In genomic region chr5:135272311-135272805, GRCh38 we compare ENCODE assay signal across 1 cellular context.
TF ChIP-seq lines count a peak whose summit lies in the region.

No MANE protein-coding gene starts in this region.

TF ChIP-seq in K562, 482 proteins besides CTCF, POLR2A, EP300 and RAD21 (continued from another document):
- TF ChIP-seq, protein P1, sequence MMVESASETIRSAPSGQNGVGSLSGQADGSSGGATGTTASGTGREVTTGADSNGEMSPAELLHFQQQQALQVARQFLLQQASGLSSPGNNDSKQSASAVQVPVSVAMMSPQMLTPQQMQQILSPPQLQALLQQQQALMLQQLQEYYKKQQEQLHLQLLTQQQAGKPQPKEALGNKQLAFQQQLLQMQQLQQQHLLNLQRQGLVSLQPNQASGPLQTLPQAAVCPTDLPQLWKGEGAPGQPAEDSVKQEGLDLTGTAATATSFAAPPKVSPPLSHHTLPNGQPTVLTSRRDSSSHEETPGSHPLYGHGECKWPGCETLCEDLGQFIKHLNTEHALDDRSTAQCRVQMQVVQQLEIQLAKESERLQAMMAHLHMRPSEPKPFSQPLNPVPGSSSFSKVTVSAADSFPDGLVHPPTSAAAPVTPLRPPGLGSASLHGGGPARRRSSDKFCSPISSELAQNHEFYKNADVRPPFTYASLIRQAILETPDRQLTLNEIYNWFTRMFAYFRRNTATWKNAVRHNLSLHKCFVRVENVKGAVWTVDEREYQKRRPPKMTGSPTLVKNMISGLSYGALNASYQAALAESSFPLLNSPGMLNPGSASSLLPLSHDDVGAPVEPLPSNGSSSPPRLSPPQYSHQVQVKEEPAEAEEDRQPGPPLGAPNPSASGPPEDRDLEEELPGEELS (CRISPR knock-in tag; IDR thresholded peaks at IDR 0.05; ENCODE audit: borderline replicate concordance): no peak
- TF ChIP-seq CBX3 (IDR thresholded peaks at IDR 0.05; ENCODE audit: borderline replicate concordance in 1 of 2, low read length in 2 of 2) (no peak), HOMEZ (CRISPR knock-in tag; IDR thresholded peaks at IDR 0.05) (no peak), IFI16 (CRISPR knock-in tag; IDR thresholded peaks at IDR 0.05) (no peak), DMBX1 (CRISPR knock-in tag; IDR thresholded peaks at IDR 0.05; ENCODE audit: borderline replicate concordance) (no peak), ZNF407 (IDR thresholded peaks at IDR 0.05; ENCODE audit: low read depth) (no peak), BHLHE40 (IDR thresholded peaks at IDR 0.05; ENCODE audit: low read length) (no peak), NFATC3 (IDR thresholded peaks at IDR 0.05) (peak; percentile 91; the same call in 1 of the 2 replicates), ZNF445 (CRISPR knock-in tag; IDR thresholded peaks at IDR 0.05; ENCODE audit: low read depth) (no peak), ZC3H8 (IDR thresholded peaks at IDR 0.05) (no peak), ZNF695 (CRISPR knock-in tag; IDR thresholded peaks at IDR 0.05) (no peak), PCBP2 (IDR thresholded peaks at IDR 0.05; ENCODE audit: low read depth, low read length, poor library complexity, severe bottlenecking) (no peak), L3MBTL2 (IDR thresholded peaks at IDR 0.05) (peak; percentile 8; the same call in 1 of the 2 replicates), POLR2G (IDR thresholded peaks at IDR 0.05; ENCODE audit: low read depth, low read length) (peak; percentile 45; the same call in 1 of the 2 replicates), PHF8 (IDR thresholded peaks at IDR 0.05; ENCODE audit: borderline replicate concordance, low read length) (peak; percentile 13; the same call in 1 of the 2 replicates), SP2 (IDR thresholded peaks at IDR 0.05; ENCODE audit: extremely low read depth, low read depth, low read length, poor library complexity, severe bottlenecking) (no peak), CBX1 (IDR thresholded peaks at IDR 0.05; ENCODE audit: low read depth) (no peak), ELF2 (CRISPR knock-in tag; IDR thresholded peaks at IDR 0.05) (no peak), EWSR1 (IDR thresholded peaks at IDR 0.05; ENCODE audit: borderline replicate concordance, low read depth, partially characterized antibody) (no peak), NBN (IDR thresholded peaks at IDR 0.05; ENCODE audit: low read depth) (no peak), ARNT (IDR thresholded peaks at IDR 0.05) (no peak), ZKSCAN8 (CRISPR knock-in tag; IDR thresholded peaks at IDR 0.05) (no peak), ELF4 (CRISPR knock-in tag; IDR thresholded peaks at IDR 0.05) (no peak), ILF3 (IDR thresholded peaks at IDR 0.05; ENCODE audit: borderline replicate concordance) (no peak), ZNF707 (CRISPR knock-in tag; conservative IDR thresholded peaks at IDR 0.05) (no peak), TAL1 (IDR thresholded peaks at IDR 0.05) (no peak), RBFOX2 (IDR thresholded peaks at IDR 0.05; ENCODE audit: low read depth, low read length) (peak; percentile 56), CC2D1A (IDR thresholded peaks at IDR 0.05) (no peak), RBM39 (optimal IDR thresholded peaks at IDR 0.05; ENCODE audit: low read depth, low read length) (no peak), HOXB6 (CRISPR knock-in tag; IDR thresholded peaks at IDR 0.05; ENCODE audit: borderline replicate concordance) (no peak), ELK3 (CRISPR knock-in tag; IDR thresholded peaks at IDR 0.05) (no peak), ZFP91 (CRISPR knock-in tag; IDR thresholded peaks at IDR 0.05) (no peak)
- TF ChIP-seq, protein P2, sequence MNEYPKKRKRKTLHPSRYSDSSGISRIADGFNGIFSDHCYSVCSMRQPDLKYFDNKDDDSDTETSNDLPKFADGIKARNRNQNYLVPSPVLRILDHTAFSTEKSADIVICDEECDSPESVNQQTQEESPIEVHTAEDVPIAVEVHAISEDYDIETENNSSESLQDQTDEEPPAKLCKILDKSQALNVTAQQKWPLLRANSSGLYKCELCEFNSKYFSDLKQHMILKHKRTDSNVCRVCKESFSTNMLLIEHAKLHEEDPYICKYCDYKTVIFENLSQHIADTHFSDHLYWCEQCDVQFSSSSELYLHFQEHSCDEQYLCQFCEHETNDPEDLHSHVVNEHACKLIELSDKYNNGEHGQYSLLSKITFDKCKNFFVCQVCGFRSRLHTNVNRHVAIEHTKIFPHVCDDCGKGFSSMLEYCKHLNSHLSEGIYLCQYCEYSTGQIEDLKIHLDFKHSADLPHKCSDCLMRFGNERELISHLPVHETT (CRISPR knock-in tag; conservative IDR thresholded peaks at IDR 0.05 in 1 of 2, IDR thresholded peaks at IDR 0.05 in 1 of 2): no peak
- TF ChIP-seq, protein P3, sequence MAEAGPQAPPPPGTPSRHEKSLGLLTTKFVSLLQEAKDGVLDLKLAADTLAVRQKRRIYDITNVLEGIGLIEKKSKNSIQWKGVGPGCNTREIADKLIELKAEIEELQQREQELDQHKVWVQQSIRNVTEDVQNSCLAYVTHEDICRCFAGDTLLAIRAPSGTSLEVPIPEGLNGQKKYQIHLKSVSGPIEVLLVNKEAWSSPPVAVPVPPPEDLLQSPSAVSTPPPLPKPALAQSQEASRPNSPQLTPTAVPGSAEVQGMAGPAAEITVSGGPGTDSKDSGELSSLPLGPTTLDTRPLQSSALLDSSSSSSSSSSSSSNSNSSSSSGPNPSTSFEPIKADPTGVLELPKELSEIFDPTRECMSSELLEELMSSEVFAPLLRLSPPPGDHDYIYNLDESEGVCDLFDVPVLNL (CRISPR knock-in tag; IDR thresholded peaks at IDR 0.05; ENCODE audit: low read depth): no peak
- TF ChIP-seq, protein P4, sequence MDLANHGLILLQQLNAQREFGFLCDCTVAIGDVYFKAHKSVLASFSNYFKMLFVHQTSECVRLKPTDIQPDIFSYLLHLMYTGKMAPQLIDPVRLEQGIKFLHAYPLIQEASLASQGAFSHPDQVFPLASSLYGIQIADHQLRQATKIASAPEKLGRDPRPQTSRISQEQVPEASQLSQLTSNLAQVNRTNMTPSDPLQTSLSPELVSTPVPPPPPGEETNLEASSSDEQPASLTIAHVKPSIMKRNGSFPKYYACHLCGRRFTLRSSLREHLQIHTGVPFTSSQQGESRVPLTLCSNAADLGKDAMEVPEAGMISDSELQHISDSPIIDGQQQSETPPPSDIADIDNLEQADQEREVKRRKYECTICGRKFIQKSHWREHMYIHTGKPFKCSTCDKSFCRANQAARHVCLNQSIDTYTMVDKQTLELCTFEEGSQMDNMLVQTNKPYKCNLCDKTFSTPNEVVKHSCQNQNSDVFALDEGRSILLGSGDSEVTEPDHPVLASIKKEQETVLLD (IDR thresholded peaks at IDR 0.05): no peak
- TF ChIP-seq, protein P5, sequence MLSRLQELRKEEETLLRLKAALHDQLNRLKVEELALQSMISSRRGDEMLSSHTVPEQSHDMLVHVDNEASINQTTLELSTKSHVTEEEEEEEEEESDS (CRISPR knock-in tag; IDR thresholded peaks at IDR 0.05): no peak
